In the genomic region with DNA sequence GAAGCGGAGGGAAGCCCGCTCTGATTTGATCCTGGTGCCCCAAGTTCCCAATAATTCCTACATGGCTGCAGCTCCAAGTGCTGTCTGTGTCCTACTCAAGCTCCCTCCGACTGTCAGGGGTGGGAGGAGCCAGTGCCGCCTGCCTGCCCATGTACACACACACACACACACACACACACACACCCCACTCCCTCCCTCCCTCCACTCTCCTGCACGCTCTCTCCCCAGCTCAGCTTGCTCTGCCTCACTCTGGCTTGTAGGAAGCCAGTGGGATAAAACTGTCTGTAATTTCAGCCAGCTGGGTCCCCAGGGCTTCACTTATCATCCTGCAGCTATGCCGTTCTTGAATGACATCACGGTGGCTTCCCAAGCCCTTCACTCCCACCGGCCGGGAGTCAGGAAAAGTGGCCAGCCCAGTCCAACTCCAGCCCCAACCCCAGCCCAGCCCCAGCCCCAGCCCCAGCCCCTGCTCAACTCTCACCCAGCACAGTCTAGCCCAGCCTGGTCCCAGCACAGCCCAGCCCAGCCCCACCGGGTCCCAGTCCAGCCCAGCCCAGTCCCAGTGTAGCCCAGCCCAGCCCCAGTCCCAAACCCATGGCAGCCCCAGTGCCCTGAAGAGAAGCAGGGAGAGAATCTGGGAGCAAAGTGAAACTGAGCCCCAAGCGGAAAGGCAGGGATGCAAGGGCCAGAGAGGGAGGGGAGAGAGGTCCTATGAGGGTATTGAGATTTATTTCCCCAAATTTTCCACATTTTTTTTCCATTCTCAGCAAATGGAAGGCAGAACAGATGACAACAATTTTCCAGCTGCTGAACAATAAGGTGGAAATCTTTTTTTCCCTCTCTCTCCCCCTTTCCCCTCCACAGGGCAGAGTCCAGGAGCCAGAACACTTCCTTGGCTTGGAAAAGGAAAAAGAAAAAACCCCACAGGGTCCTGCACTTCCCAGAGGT, we compare ENCODE assay signal across 10 cellular contexts.
DNase-seq lines count a peak whose midpoint lies in the region; ATAC-seq, FAIRE-seq and TF ChIP-seq lines count a peak whose summit lies in the region.
"Had no signal": no experiment of that assay in that cellular context is flagged by ENCODE, and none has a peak within 500 bp of the region (broad histone marks: within the 10 kb centered on the region; RNA-seq: fewer than 3 reads in every experiment).

No MANE protein-coding gene starts in this region.

- H3K4me1 Mint-ChIP-seq in HFFc6 (ENCODE audit: low read depth): peaks cover 43% of the 10 kb centered on the region

- H3K27ac ChIP-seq in kidney (ENCODE audit: low read depth in 2 of 2, low read length in 2 of 2): peak overlapping the region; percentile 76 to 88
- H3K27ac ChIP-seq: epithelial cell of prostate had no signal

- H3K4me3 ChIP-seq in astrocyte of the spinal cord (ENCODE audit: low read depth, low read length): no peak overlapping the region
- peak overlapping the region; percentile 45 to 57 for H3K4me3 ChIP-seq in kidney (ENCODE audit: low read length in 2 of 2)

- peaks cover 24% of the 10 kb centered on the region for H3K36me3 Mint-ChIP-seq in HFFc6 (ENCODE audit: low read depth)

- no peaks in the 10 kb centered on the region for H3K9me3 ChIP-seq in kidney (ENCODE audit: control insufficient read depth in 1 of 2, low read length in 2 of 2)

- ATAC-seq in HG03159 (IDR thresholded peaks at IDR 0.05; ENCODE audit: unreplicated experiment) (no peak), GM21367 (IDR thresholded peaks at IDR 0.05; ENCODE audit: unreplicated experiment) (no peak)

- TF ChIP-seq CTCF in HFFc6 (IDR thresholded peaks at IDR 0.05) (no peak), astrocyte of the spinal cord (IDR thresholded peaks at IDR 0.05; ENCODE audit: low read depth, low read length) (no peak), kidney (IDR thresholded peaks at IDR 0.05; ENCODE audit: borderline replicate concordance, extremely low read depth, insufficient read depth) (no peak)

- DNase-seq in HFFc6 (peak; percentile 91), astrocyte of the spinal cord (ENCODE audit: low read depth, low spot score) (peak; percentile 89), kidney (peak; percentile 94), smooth muscle cell of the brain vasculature (ENCODE audit: low read depth, low spot score) (peak; percentile 88), AML-193 (lab: John Stamatoyannopoulos, UW) (no peak)
- no peak for DNase-seq in stimulated activated CD4-positive, alpha-beta T cell treated with anti-CD3 and anti-CD28 coated beads, Interleukin-12 subunit alpha, Interleukin-12 subunit beta, amount 100 ng/mL, for 4 hours

- peak overlapping the region; percentile 57 for H3K4me3 Mint-ChIP-seq in HFFc6
- H3K4me3 Mint-ChIP-seq: IgD-negative memory B cell had no signal

- H3K36me3 ChIP-seq in kidney (ENCODE audit: control insufficient read depth in 1 of 2, insufficient read depth in 2 of 2, low read length in 2 of 2): peaks cover 26 to 59% of the 10 kb centered on the region in 2 donors

- H3K27me3 Mint-ChIP-seq in HFFc6 (ENCODE audit: insufficient read depth): peaks cover 15% of the 10 kb centered on the region

- no peaks in the 10 kb centered on the region for H3K9me3 Mint-ChIP-seq in HFFc6
- H3K9me3 Mint-ChIP-seq: IgD-negative memory B cell had no signal

- peaks cover 36 to 47% of the 10 kb centered on the region in 2 donors for H3K4me1 ChIP-seq in kidney (ENCODE audit: control insufficient read depth in 1 of 2, insufficient read depth in 1 of 2, low read depth in 1 of 2, low read length in 2 of 2)

- no peak for FAIRE-seq in kidney (lab: Jason Lieb, UNC)

- in situ Hi-C loops in astrocyte of the spinal cord (cut with HindIII; ENCODE audit: low sequenced_read_pairs): no loop called here

- peak overlapping the region; percentile 89 for H3K27ac Mint-ChIP-seq in HFFc6
- H3K27ac Mint-ChIP-seq: IgD-negative memory B cell had no signal

- intact Hi-C loops in kidney (cut with DNase I): no loop called here

- peak overlapping the region in 1 of 2 donors; percentile 47 for H3K9ac ChIP-seq in kidney (ENCODE audit: low read length in 2 of 2)

Comparison
In these comparisons a context has a peak if more than half of its experiments do, and no peak if none do; other contexts are left out.
1. DNase-seq: peak in HFFc6 (single experiment), astrocyte of the spinal cord (single experiment), kidney (single experiment) and smooth muscle cell of the brain vasculature (single experiment); none in AML-193 (0 of 2) and stimulated activated CD4-positive, alpha-beta T cell treated with anti-CD3 and anti-CD28 coated beads, Interleukin-12 subunit alpha, Interleukin-12 subunit beta, amount 100 ng/mL, for 4 hours (single experiment).